In genomic region chr4:101115841-101116240, GRCh38 we compare ENCODE assay signal across 14 cellular contexts.
"Had no signal": no experiment of that assay in that cellular context is flagged by ENCODE, and none has a peak within 500 bp of the region (broad histone marks: within the 10 kb centered on the region; RNA-seq: fewer than 3 reads in every experiment).

No MANE protein-coding gene starts in this region.

- ATAC-seq: left lobe of liver; naive thymus-derived CD8-positive, alpha-beta T cell had no signal

- H3K27ac ChIP-seq: esophagus muscularis mucosa, neural progenitor cell had no signal

- H3K4me3 ChIP-seq: esophagus muscularis mucosa, hepatocyte, neural progenitor cell had no signal

- H3K27me3 ChIP-seq: esophagus muscularis mucosa, hepatocyte, neural progenitor cell had no signal

- DNase-seq: activated CD4-positive, alpha-beta memory T cell treated with anti-CD3 and anti-CD28 coated beads for 36 hours; activated CD4-positive, alpha-beta T cell treated with anti-CD3 and anti-CD28 coated beads for 48 hours; activated effector memory CD4-positive, alpha-beta T cell treated with Interleukin-2 at 50 U/mL for 16 hours; activated naive CD4-positive, alpha-beta T cell treated with anti-CD3 and anti-CD28 coated beads, Interleukin-2, amount 10 ng/mL, durations not matched to agents 7 days and 5 days; activated T-cell treated with anti-CD3 and anti-CD28 coated beads, Interleukin-2, amount 50 U/mL, for 48 hours; effector CD8-positive, alpha-beta T cell; glutamatergic neuron; immature natural killer cell; naive thymus-derived CD8-positive, alpha-beta T cell; stimulated activated CD4-positive, alpha-beta T cell treated with anti-CD3 and anti-CD28 coated beads, Interleukin-4, amount 100 ng/mL, for 24 hours had no signal

- H3K9me3 ChIP-seq: esophagus muscularis mucosa had no signal

- H3K36me3 ChIP-seq: esophagus muscularis mucosa, neural progenitor cell had no signal
